ENCODE assay signal across 9 cellular contexts in genomic region chr3:30878862-30879261, GRCh38. TPM values are rescaled to one million over a fixed set of nuclear protein-coding genes. Genes with fewer than 3 reads are reported as not detected.
"Had no signal": no experiment of that assay in that cellular context is flagged by ENCODE, and none has a peak within 500 bp of the region (broad histone marks: within the 10 kb centered on the region; RNA-seq: fewer than 3 reads in every experiment).

No MANE protein-coding gene starts in this region.

- H3K4me1 Mint-ChIP-seq: IgD-negative memory B cell had no signal

- DNase-seq: GM23248, GOT3, H7, HFFc6 had no signal

- H3K4me3 Mint-ChIP-seq: HFFc6, IgD-negative memory B cell had no signal

- H3K27ac ChIP-seq: GM23248, HL-60 had no signal

- H3K27ac Mint-ChIP-seq: HFFc6, IgD-negative memory B cell had no signal

- H3K9me3 Mint-ChIP-seq: HFFc6 had no signal

- ATAC-seq: HCT116, HepG2 had no signal

RNA-seq across cellular contexts. Expression of gene GADL1, which starts 15.6 kb away (rescaled TPM):
- total RNA-seq: GM23248, H4, H7, HepG2, HFFc6 had no signal
